In genomic region chr2:233354500-233354924, GRCh38 we compare ENCODE assay signal across 7 cellular contexts. TPM values are rescaled to one million over a fixed set of nuclear protein-coding genes. Genes with fewer than 3 reads are reported as not detected.
DNase-seq lines count a peak whose midpoint lies in the region; ATAC-seq, FAIRE-seq and TF ChIP-seq lines count a peak whose summit lies in the region.

No MANE protein-coding gene starts in this region.

- DNase-seq in astrocyte of the cerebellum (ENCODE audit: low read depth) = no peak
- DNase-seq in naive thymus-derived CD4-positive, alpha-beta T cell = no peak
- DNase-seq in activated T-helper 2 cell treated with anti-CD3 and anti-CD28 coated beads, Interferon-gamma antibody, Interleukin-2, Interleukin-4, amounts not matched to agents 10 μg/mL and 5 μg/mL and 100 μg/mL, durations not matched to agents 14 hours and 24 hours and 36 hours (ENCODE audit: low spot score) = no peak
- no peak for DNase-seq in urothelium cell line (ENCODE audit: low spot score)
- no peak for DNase-seq in inferior parietal cortex (ENCODE audit: extremely low spot score)

- no peaks in the 10 kb centered on the region for H3K27me3 Mint-ChIP-seq in naive thymus-derived CD4-positive, alpha-beta T cell
- H3K27me3 Mint-ChIP-seq in activated T-helper 2 cell treated with anti-CD3 and anti-CD28 coated beads, Interferon-gamma antibody, Interleukin-2, Interleukin-4, amounts not matched to agents 10 μg/mL and 5 μg/mL and 100 μg/mL, durations not matched to agents 14 hours and 24 hours and 36 hours (ENCODE audit: low read depth) = no peaks in the 10 kb centered on the region

- H3K27ac ChIP-seq in naive thymus-derived CD4-positive, alpha-beta T cell (ENCODE audit: low read depth, low read length) = peak overlapping the region; percentile 44

- POLR2A ChIA-PET in naive thymus-derived CD4-positive, alpha-beta T cell (lab: Charles Lee) = interaction anchor here (1.0 to 1.6 kb wide), 6 partner anchors 11 to 272 kb away, joined by 3 to 13 read pairs (median 3); no protein-coding TSS in a partner anchor

- CTCF ChIA-PET in naive thymus-derived CD4-positive, alpha-beta T cell (lab: Charles Lee) = interaction anchor here (0.5 to 1.6 kb wide), 4 partner anchors 46 to 89 kb away, joined by 3 to 10 read pairs (median 4); no protein-coding TSS in a partner anchor

- ATAC-seq in HG02981 (IDR thresholded peaks at IDR 0.05; ENCODE audit: unreplicated experiment) = peak; percentile 20
- ATAC-seq in naive thymus-derived CD4-positive, alpha-beta T cell = peak; percentile 26

- H3K4me1 Mint-ChIP-seq in naive thymus-derived CD4-positive, alpha-beta T cell = peaks cover 60 to 75% (median 67%) of the 10 kb centered on the region in 7 donors
- peaks cover 62% of the 10 kb centered on the region for H3K4me1 Mint-ChIP-seq in activated T-helper 2 cell treated with anti-CD3 and anti-CD28 coated beads, Interferon-gamma antibody, Interleukin-2, Interleukin-4, amounts not matched to agents 10 μg/mL and 5 μg/mL and 100 μg/mL, durations not matched to agents 14 hours and 24 hours and 36 hours (ENCODE audit: low read depth)

- in situ Hi-C loops in astrocyte of the cerebellum (cut with HindIII; ENCODE audit: low sequenced_read_pairs) = no loop called here

- H3K9me3 ChIP-seq in naive thymus-derived CD4-positive, alpha-beta T cell (ENCODE audit: control insufficient read depth in 2 of 3, low read length in 3 of 3) = no peaks in the 10 kb centered on the region

- H3K27ac Mint-ChIP-seq in naive thymus-derived CD4-positive, alpha-beta T cell = peak overlapping the region in 2 of 9 donors; percentile 88 to 96
- no peak overlapping the region for H3K27ac Mint-ChIP-seq in activated T-helper 2 cell treated with anti-CD3 and anti-CD28 coated beads, Interferon-gamma antibody, Interleukin-2, Interleukin-4, amounts not matched to agents 10 μg/mL and 5 μg/mL and 100 μg/mL, durations not matched to agents 14 hours and 24 hours and 36 hours

- no peaks in the 10 kb centered on the region for H3K36me3 ChIP-seq in naive thymus-derived CD4-positive, alpha-beta T cell (ENCODE audit: control insufficient read depth in 2 of 3, insufficient read depth in 3 of 3, low read length in 3 of 3)

- intact Hi-C loops in naive thymus-derived CD4-positive, alpha-beta T cell (cut with micrococcal nuclease) = loop anchor here in 1 of 2 donors (1.0 to 2.0 kb wide), 3 partner anchors 23 to 103 kb away; partner anchors contain the start of gene ATG16L1
- intact Hi-C loops in activated T-helper 2 cell treated with anti-CD3 and anti-CD28 coated beads, Interferon-gamma antibody, Interleukin-2, Interleukin-4, amounts not matched to agents 10 μg/mL and 5 μg/mL and 100 μg/mL, durations not matched to agents 14 hours and 24 hours and 36 hours (cut with micrococcal nuclease) = no loop called here

- H3K4me1 ChIP-seq in naive thymus-derived CD4-positive, alpha-beta T cell (ENCODE audit: control insufficient read depth in 2 of 2, insufficient read depth in 2 of 2, low read length in 2 of 2) = peaks cover 39 to 42% of the 10 kb centered on the region in 2 donors

- TF ChIP-seq POLR2A in GM19193 (IDR thresholded peaks at IDR 0.05; ENCODE audit: extremely low read depth, insufficient read depth, insufficient read length) = peak; percentile 72

- no peak for FAIRE-seq in urothelium cell line (lab: Jason Lieb, UNC)

- H3K4me3 Mint-ChIP-seq in naive thymus-derived CD4-positive, alpha-beta T cell = peak overlapping the region in 4 of 10 donors; percentile 31 to 97 (median 56)
- H3K4me3 Mint-ChIP-seq in activated T-helper 2 cell treated with anti-CD3 and anti-CD28 coated beads, Interferon-gamma antibody, Interleukin-2, Interleukin-4, amounts not matched to agents 10 μg/mL and 5 μg/mL and 100 μg/mL, durations not matched to agents 14 hours and 24 hours and 36 hours (ENCODE audit: low read depth) = no peak overlapping the region

- H3K27me3 ChIP-seq in naive thymus-derived CD4-positive, alpha-beta T cell (ENCODE audit: control insufficient read depth in 2 of 2, insufficient read depth in 2 of 2, low read length in 2 of 2) = no peaks in the 10 kb centered on the region

- peaks cover 0 to 3% (median 0%) of the 10 kb centered on the region in 11 donors for H3K9me3 Mint-ChIP-seq in naive thymus-derived CD4-positive, alpha-beta T cell
- H3K9me3 Mint-ChIP-seq in activated T-helper 2 cell treated with anti-CD3 and anti-CD28 coated beads, Interferon-gamma antibody, Interleukin-2, Interleukin-4, amounts not matched to agents 10 μg/mL and 5 μg/mL and 100 μg/mL, durations not matched to agents 14 hours and 24 hours and 36 hours = no peaks in the 10 kb centered on the region

- TF ChIP-seq CTCF in astrocyte of the cerebellum (IDR thresholded peaks at IDR 0.05; ENCODE audit: low read depth, low read length, missing control alignments) = no peak

- peak overlapping the region; percentile 64 for H3K4me3 ChIP-seq in astrocyte of the cerebellum (ENCODE audit: low read depth, low read length)
- no peak overlapping the region for H3K4me3 ChIP-seq in naive thymus-derived CD4-positive, alpha-beta T cell (ENCODE audit: low read length)

- H3K36me3 Mint-ChIP-seq in naive thymus-derived CD4-positive, alpha-beta T cell = peaks cover 0 to 23% (median 5%) of the 10 kb centered on the region in 5 donors
- peaks cover 28% of the 10 kb centered on the region for H3K36me3 Mint-ChIP-seq in activated T-helper 2 cell treated with anti-CD3 and anti-CD28 coated beads, Interferon-gamma antibody, Interleukin-2, Interleukin-4, amounts not matched to agents 10 μg/mL and 5 μg/mL and 100 μg/mL, durations not matched to agents 14 hours and 24 hours and 36 hours (ENCODE audit: low read depth)

RNA-seq across cellular contexts. Expression of gene DGKD, which starts 0.2 kb away (rescaled TPM):
- total RNA-seq in naive thymus-derived CD4-positive, alpha-beta T cell = 100 to 1,000 TPM in 4 of 5 experiments, 10 to 100 TPM in 1; 61.6 to 252 (median 213) TPM
- 10 to 100 TPM; 25.8 to 41.0 TPM for polyA plus RNA-seq in naive thymus-derived CD4-positive, alpha-beta T cell
- 52.3 and 58.3 TPM in 2 replicates for total RNA-seq in activated T-helper 2 cell treated with anti-CD3 and anti-CD28 coated beads, Interferon-gamma antibody, Interleukin-2, Interleukin-4, amounts not matched to agents 10 μg/mL and 5 μg/mL and 100 μg/mL, durations not matched to agents 14 hours and 24 hours and 36 hours

RNA-seq across cellular contexts. Expression of gene SAG, which starts 46.9 kb away (rescaled TPM):
- under 1 TPM in 3 of 5 experiments, not detected in 2; 0.05 to 0.65 (median 0.10) TPM for total RNA-seq in naive thymus-derived CD4-positive, alpha-beta T cell
- not detected for polyA plus RNA-seq in naive thymus-derived CD4-positive, alpha-beta T cell
- total RNA-seq in activated T-helper 2 cell treated with anti-CD3 and anti-CD28 coated beads, Interferon-gamma antibody, Interleukin-2, Interleukin-4, amounts not matched to agents 10 μg/mL and 5 μg/mL and 100 μg/mL, durations not matched to agents 14 hours and 24 hours and 36 hours = 0.05 TPM in 1 of 2 replicates, not detected in the other
